8 cellular contexts compared by ENCODE assay signal in genomic region chr5:159210306-159210722, GRCh38.
DNase-seq lines count a peak whose midpoint lies in the region; ATAC-seq and TF ChIP-seq lines count a peak whose summit lies in the region.

No MANE protein-coding gene starts in this region.

- H3K27me3 Mint-ChIP-seq in nephron progenitor cell (ENCODE audit: low read depth, poor library complexity): no peaks in the 10 kb centered on the region

- in situ Hi-C loops in T47D (cut with HindIII; ENCODE audit: low pct_unique_long_range_greater_than_20kb, low sequenced_read_pairs): no loop called here

- no peaks in the 10 kb centered on the region for H3K9me3 Mint-ChIP-seq in nephron progenitor cell

- H3K27ac Mint-ChIP-seq in nephron progenitor cell: peak overlapping the region; percentile 55

- TF ChIP-seq CTCF in GM10266 (IDR thresholded peaks at IDR 0.05; ENCODE audit: control insufficient read depth, insufficient read depth, low read depth, missing control alignments) (no peak), nephron progenitor cell (IDR thresholded peaks at IDR 0.05) (no peak)

- peaks cover 49% of the 10 kb centered on the region for H3K4me1 Mint-ChIP-seq in nephron progenitor cell

- peak overlapping the region; percentile 91 for H3K4me3 Mint-ChIP-seq in nephron progenitor cell

- ATAC-seq in GM18519 (IDR thresholded peaks at IDR 0.05; ENCODE audit: low FRiP score, unreplicated experiment) (no peak), GM19351 (IDR thresholded peaks at IDR 0.05; ENCODE audit: unreplicated experiment) (no peak)

- H3K36me3 Mint-ChIP-seq in nephron progenitor cell (ENCODE audit: low read depth): no peaks in the 10 kb centered on the region

- DNase-seq in GM10266 (ENCODE audit: extremely low spot score) (peak; percentile 20), NAMALWA (ENCODE audit: low spot score) (peak; percentile 39), T47D (ENCODE audit: low read depth in 1 of 2, low spot score in 1 of 2) (peak; percentile 22 to 71), nephron progenitor cell (no peak), islet precursor cell (no peak), pons (ENCODE audit: low spot score) (no peak)

Comparison
In these comparisons a context has a peak if more than half of its experiments do, and no peak if none do; other contexts are left out.
1. DNase-seq: peak in GM10266 (single experiment), NAMALWA (single experiment) and T47D (2 of 2); none in nephron progenitor cell (single experiment), islet precursor cell (single experiment) and pons (single experiment).